ENCODE assay signal across 11 cellular contexts in the genomic region with DNA sequence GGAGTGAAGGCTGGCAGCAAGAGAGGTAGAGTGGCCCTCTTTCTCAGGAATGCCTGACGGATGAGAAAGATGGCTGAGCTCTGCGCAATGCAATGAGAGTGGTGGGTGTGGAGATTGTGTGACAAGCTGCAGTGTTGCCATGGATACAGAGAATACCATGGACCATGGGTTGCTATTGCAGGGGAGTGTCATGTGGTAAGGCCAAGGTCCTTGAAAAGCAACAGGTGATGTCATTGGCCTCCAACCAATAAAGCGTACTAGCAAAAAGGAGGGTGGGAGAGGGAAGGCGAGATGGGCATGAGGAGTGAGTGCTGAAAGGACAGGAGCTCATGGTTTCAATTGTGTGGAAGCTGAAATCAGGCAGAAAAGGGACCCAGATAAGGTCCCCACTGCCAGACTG.
"Had no signal": no experiment of that assay in that cellular context is flagged by ENCODE, and none has a peak within 500 bp of the region (broad histone marks: within the 10 kb centered on the region; RNA-seq: fewer than 3 reads in every experiment).

No MANE protein-coding gene starts in this region.

- H3K27ac ChIP-seq: brain microvascular endothelial cell, heart left ventricle, pancreas had no signal

- H3K27ac Mint-ChIP-seq: activated naive CD8-positive, alpha-beta T cell treated with anti-CD3 and anti-CD28 coated beads, Interleukin-2, amount 10 ng/mL, durations not matched to agents 7 days and 5 days; endodermal cell had no signal

- H3K36me3 ChIP-seq: brain microvascular endothelial cell, heart left ventricle, pancreas had no signal

- H3K9me3 Mint-ChIP-seq: activated naive CD8-positive, alpha-beta T cell treated with anti-CD3 and anti-CD28 coated beads, Interleukin-2, amount 10 ng/mL, durations not matched to agents 7 days and 5 days had no signal

- H3K27me3 Mint-ChIP-seq: activated naive CD8-positive, alpha-beta T cell treated with anti-CD3 and anti-CD28 coated beads, Interleukin-2, amount 10 ng/mL, durations not matched to agents 7 days and 5 days had no signal

- H3K4me3 Mint-ChIP-seq: activated naive CD8-positive, alpha-beta T cell treated with anti-CD3 and anti-CD28 coated beads, Interleukin-2, amount 10 ng/mL, durations not matched to agents 7 days and 5 days; endodermal cell had no signal

- H3K4me1 ChIP-seq: heart left ventricle, pancreas had no signal

- H3K4me1 Mint-ChIP-seq: endodermal cell had no signal

- DNase-seq: activated CD4-positive, CD25-positive, alpha-beta regulatory T cell treated with anti-CD3 and anti-CD28 coated beads, Interleukin-2, amount 50 U/mL, for 72 hours; activated naive CD4-positive, alpha-beta T cell; activated naive CD8-positive, alpha-beta T cell treated with anti-CD3 and anti-CD28 coated beads, Interleukin-2, amount 10 ng/mL, durations not matched to agents 7 days and 5 days; activated T-cell treated with anti-CD3 and anti-CD28 coated beads for 4 hours; brain microvascular endothelial cell; endodermal cell; heart left ventricle; left colon; pancreas; stimulated activated CD4-positive, alpha-beta T cell treated with anti-CD3 and anti-CD28 coated beads, Interleukin-12 subunit alpha, Interleukin-12 subunit beta, amount 100 ng/mL, for 4 hours; stimulated activated CD4-positive, alpha-beta T cell treated with anti-CD3 and anti-CD28 coated beads, Interleukin-2, amount 100 ng/mL, for 24 hours had no signal

- H3K9me3 ChIP-seq: heart left ventricle, pancreas had no signal

- H3K4me3 ChIP-seq: heart left ventricle, pancreas had no signal
